In the genomic region with DNA sequence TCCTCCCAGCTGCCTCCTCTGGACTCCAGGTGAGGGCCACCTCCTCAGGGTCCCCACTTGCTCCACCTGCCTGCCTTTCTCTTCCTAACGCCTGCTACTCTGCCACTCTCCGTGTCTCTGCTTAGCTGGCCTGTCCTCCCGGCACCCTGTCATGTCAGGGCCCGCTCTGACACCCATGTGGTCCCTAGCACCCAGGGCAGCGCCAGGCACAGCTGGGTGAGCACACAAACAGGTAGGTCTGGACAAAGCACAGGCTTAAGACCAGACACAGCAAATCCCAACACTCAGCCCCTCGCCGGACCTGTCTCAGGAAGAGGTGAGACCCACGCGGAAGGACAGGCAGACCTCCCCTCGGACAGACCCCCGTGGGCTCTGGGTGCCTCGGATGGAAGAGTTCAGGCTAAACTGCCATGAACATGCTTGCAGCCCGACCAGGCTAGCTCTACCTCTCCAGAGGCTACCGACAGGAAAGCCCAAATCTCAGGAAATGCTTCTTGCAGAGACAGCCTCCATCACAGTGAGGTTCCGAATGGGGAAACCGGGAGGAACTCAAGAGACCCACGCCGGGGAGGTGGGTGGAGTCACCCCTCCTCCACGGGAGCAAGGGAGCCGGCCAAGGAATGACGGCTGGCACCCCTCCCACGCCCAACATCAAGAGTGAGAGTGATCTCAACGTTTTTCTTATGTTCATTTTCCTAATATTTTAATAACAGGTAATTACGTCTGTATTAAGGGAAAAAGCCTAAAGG, we compare ENCODE assay signal across 1 cellular context.
TF ChIP-seq lines count a peak whose summit lies in the region.

No MANE protein-coding gene starts in this region.

TF ChIP-seq in H1, 55 proteins besides CTCF, POLR2A, EP300 and RAD21:
- no peak for TF ChIP-seq SIX5 (IDR thresholded peaks at IDR 0.05; ENCODE audit: low read depth, low read length)
- TF ChIP-seq JUN (IDR thresholded peaks at IDR 0.05; ENCODE audit: low read depth, low read length): no peak
- no peak for TF ChIP-seq HDAC6 (IDR thresholded peaks at IDR 0.05; ENCODE audit: low read depth, low read length)
- TF ChIP-seq BCL11A (IDR thresholded peaks at IDR 0.05; ENCODE audit: low read depth in 2 of 2, low read length in 2 of 2): no peak
- TF ChIP-seq, protein P1, sequence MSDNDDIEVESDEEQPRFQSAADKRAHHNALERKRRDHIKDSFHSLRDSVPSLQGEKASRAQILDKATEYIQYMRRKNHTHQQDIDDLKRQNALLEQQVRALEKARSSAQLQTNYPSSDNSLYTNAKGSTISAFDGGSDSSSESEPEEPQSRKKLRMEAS (IDR thresholded peaks at IDR 0.05): no peak
- TF ChIP-seq TAF1 (IDR thresholded peaks at IDR 0.05; ENCODE audit: low read depth, low read length): no peak
- no peak for TF ChIP-seq BRCA1 (IDR thresholded peaks at IDR 0.05; ENCODE audit: low read depth, low read length)
- TF ChIP-seq, protein P2, sequence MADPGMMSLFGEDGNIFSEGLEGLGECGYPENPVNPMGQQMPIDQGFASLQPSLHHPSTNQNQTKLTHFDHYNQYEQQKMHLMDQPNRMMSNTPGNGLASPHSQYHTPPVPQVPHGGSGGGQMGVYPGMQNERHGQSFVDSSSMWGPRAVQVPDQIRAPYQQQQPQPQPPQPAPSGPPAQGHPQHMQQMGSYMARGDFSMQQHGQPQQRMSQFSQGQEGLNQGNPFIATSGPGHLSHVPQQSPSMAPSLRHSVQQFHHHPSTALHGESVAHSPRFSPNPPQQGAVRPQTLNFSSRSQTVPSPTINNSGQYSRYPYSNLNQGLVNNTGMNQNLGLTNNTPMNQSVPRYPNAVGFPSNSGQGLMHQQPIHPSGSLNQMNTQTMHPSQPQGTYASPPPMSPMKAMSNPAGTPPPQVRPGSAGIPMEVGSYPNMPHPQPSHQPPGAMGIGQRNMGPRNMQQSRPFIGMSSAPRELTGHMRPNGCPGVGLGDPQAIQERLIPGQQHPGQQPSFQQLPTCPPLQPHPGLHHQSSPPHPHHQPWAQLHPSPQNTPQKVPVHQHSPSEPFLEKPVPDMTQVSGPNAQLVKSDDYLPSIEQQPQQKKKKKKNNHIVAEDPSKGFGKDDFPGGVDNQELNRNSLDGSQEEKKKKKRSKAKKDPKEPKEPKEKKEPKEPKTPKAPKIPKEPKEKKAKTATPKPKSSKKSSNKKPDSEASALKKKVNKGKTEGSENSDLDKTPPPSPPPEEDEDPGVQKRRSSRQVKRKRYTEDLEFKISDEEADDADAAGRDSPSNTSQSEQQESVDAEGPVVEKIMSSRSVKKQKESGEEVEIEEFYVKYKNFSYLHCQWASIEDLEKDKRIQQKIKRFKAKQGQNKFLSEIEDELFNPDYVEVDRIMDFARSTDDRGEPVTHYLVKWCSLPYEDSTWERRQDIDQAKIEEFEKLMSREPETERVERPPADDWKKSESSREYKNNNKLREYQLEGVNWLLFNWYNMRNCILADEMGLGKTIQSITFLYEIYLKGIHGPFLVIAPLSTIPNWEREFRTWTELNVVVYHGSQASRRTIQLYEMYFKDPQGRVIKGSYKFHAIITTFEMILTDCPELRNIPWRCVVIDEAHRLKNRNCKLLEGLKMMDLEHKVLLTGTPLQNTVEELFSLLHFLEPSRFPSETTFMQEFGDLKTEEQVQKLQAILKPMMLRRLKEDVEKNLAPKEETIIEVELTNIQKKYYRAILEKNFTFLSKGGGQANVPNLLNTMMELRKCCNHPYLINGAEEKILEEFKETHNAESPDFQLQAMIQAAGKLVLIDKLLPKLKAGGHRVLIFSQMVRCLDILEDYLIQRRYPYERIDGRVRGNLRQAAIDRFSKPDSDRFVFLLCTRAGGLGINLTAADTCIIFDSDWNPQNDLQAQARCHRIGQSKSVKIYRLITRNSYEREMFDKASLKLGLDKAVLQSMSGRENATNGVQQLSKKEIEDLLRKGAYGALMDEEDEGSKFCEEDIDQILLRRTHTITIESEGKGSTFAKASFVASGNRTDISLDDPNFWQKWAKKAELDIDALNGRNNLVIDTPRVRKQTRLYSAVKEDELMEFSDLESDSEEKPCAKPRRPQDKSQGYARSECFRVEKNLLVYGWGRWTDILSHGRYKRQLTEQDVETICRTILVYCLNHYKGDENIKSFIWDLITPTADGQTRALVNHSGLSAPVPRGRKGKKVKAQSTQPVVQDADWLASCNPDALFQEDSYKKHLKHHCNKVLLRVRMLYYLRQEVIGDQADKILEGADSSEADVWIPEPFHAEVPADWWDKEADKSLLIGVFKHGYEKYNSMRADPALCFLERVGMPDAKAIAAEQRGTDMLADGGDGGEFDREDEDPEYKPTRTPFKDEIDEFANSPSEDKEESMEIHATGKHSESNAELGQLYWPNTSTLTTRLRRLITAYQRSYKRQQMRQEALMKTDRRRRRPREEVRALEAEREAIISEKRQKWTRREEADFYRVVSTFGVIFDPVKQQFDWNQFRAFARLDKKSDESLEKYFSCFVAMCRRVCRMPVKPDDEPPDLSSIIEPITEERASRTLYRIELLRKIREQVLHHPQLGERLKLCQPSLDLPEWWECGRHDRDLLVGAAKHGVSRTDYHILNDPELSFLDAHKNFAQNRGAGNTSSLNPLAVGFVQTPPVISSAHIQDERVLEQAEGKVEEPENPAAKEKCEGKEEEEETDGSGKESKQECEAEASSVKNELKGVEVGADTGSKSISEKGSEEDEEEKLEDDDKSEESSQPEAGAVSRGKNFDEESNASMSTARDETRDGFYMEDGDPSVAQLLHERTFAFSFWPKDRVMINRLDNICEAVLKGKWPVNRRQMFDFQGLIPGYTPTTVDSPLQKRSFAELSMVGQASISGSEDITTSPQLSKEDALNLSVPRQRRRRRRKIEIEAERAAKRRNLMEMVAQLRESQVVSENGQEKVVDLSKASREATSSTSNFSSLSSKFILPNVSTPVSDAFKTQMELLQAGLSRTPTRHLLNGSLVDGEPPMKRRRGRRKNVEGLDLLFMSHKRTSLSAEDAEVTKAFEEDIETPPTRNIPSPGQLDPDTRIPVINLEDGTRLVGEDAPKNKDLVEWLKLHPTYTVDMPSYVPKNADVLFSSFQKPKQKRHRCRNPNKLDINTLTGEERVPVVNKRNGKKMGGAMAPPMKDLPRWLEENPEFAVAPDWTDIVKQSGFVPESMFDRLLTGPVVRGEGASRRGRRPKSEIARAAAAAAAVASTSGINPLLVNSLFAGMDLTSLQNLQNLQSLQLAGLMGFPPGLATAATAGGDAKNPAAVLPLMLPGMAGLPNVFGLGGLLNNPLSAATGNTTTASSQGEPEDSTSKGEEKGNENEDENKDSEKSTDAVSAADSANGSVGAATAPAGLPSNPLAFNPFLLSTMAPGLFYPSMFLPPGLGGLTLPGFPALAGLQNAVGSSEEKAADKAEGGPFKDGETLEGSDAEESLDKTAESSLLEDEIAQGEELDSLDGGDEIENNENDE (IDR thresholded peaks at IDR 0.05; ENCODE audit: insufficient replicate concordance, low read length): no peak
- no peak for TF ChIP-seq GABPA (IDR thresholded peaks at IDR 0.05; ENCODE audit: borderline replicate concordance, insufficient read depth, low read length)
- no peak for TF ChIP-seq TBP (IDR thresholded peaks at IDR 0.05; ENCODE audit: low read depth, low read length)
- TF ChIP-seq, protein P3, sequence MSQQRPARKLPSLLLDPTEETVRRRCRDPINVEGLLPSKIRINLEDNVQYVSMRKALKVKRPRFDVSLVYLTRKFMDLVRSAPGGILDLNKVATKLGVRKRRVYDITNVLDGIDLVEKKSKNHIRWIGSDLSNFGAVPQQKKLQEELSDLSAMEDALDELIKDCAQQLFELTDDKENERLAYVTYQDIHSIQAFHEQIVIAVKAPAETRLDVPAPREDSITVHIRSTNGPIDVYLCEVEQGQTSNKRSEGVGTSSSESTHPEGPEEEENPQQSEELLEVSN (IDR thresholded peaks at IDR 0.05): no peak
- no peak for TF ChIP-seq BACH1 (IDR thresholded peaks at IDR 0.05; ENCODE audit: low read length)
- TF ChIP-seq ZNF274 (IDR thresholded peaks at IDR 0.05; ENCODE audit: borderline replicate concordance, extremely low read depth, low read length): no peak
- no peak for TF ChIP-seq NANOG (IDR thresholded peaks at IDR 0.05; ENCODE audit: insufficient read depth, low read depth, low read length, poor library complexity, severe bottlenecking)
